In the genomic region with DNA sequence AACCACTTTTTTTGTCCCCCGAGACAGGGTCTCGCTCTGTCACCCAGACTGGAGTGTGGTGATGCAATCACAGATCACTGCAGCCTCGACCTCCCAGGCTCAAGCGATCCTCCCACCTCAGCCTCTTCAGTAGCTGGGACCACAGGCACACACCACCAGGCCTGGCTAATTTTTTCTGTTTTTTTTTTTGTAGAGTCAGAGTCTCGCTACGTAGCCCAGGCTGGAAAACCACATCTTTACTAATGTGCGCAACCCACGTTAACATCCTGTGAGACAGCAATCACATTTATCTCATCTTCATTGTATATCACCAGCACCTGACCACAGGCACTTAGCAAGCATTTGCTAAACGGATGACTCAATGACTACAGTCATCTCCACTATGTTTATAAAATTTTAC, we compare ENCODE assay signal across 10 cellular contexts.
A peak's percentile ranks its signal among the peaks of the same experiment; 100 is the strongest.
DNase-seq lines count a peak whose midpoint lies in the region; ATAC-seq and TF ChIP-seq lines count a peak whose summit lies in the region.
"Had no signal": no experiment of that assay in that cellular context is flagged by ENCODE, and none has a peak within 500 bp of the region (broad histone marks: within the 10 kb centered on the region; RNA-seq: fewer than 3 reads in every experiment).

No MANE protein-coding gene starts in this region.

- ATAC-seq in HG02763 (IDR thresholded peaks at IDR 0.05; ENCODE audit: unreplicated experiment), result no peak
- no peak for ATAC-seq in HG03196 (IDR thresholded peaks at IDR 0.05; ENCODE audit: unreplicated experiment)
- no peak for ATAC-seq in HG03442 (IDR thresholded peaks at IDR 0.05; ENCODE audit: unreplicated experiment)

- no peak for TF ChIP-seq CTCF in NB4 (IDR thresholded peaks at IDR 0.05; ENCODE audit: low read depth, low read length)
- no peak for TF ChIP-seq CTCF in foreskin fibroblast (IDR thresholded peaks at IDR 0.05; ENCODE audit: low read depth, low read length)

- no peak overlapping the region for H3K4me3 ChIP-seq in NB4 (ENCODE audit: low read depth, low read length)
- no peak overlapping the region for H3K4me3 ChIP-seq in foreskin fibroblast (ENCODE audit: low read depth in 1 of 2, low read length in 2 of 2)

- peak; percentile 91 for DNase-seq in NB4 (ENCODE audit: low read depth)
- peak; percentile 46 for DNase-seq in activated CD8-positive, alpha-beta memory T cell treated with anti-CD3 and anti-CD28 coated beads, Interleukin-2, amount 50 U/mL, for 4 hours
- DNase-seq in foreskin fibroblast, result peak; percentile 55 to 57
- peak; percentile 32 to 65 for DNase-seq in stimulated activated CD8-positive, alpha-beta memory T cell treated with anti-CD3 and anti-CD28 coated beads, Interleukin-7, amount 100 ng/mL, for 48 hours (ENCODE audit: extremely low read depth in 1 of 2, low read depth in 1 of 2)
- no peak for DNase-seq in iPS-NIHi7 (ENCODE audit: extremely low spot score)
- DNase-seq: NCI-H1417, occipital lobe had no signal

- no peak for TF ChIP-seq POLR2A in NB4 (IDR thresholded peaks at IDR 0.05; ENCODE audit: extremely low read depth, insufficient read length)
